In genomic region chr6:141326925-141327324, GRCh38 we compare ENCODE assay signal across 2 cellular contexts.
TF ChIP-seq lines count a peak whose summit lies in the region.

No MANE protein-coding gene starts in this region.

TF ChIP-seq in IMR-90, 13 proteins besides CTCF, POLR2A, EP300 and RAD21:
- TF ChIP-seq SMC3 (IDR thresholded peaks at IDR 0.05; ENCODE audit: low read depth, low read length), result no peak
- TF ChIP-seq NFE2L2 (IDR thresholded peaks at IDR 0.05; ENCODE audit: low read depth, low read length), result no peak
- no peak for TF ChIP-seq ELK1 (IDR thresholded peaks at IDR 0.05; ENCODE audit: borderline replicate concordance, low read depth, low read length)
- no peak for TF ChIP-seq BHLHE40 (IDR thresholded peaks at IDR 0.05; ENCODE audit: low read depth, low read length)
- TF ChIP-seq, protein P1, sequence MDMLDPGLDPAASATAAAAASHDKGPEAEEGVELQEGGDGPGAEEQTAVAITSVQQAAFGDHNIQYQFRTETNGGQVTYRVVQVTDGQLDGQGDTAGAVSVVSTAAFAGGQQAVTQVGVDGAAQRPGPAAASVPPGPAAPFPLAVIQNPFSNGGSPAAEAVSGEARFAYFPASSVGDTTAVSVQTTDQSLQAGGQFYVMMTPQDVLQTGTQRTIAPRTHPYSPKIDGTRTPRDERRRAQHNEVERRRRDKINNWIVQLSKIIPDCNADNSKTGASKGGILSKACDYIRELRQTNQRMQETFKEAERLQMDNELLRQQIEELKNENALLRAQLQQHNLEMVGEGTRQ (IDR thresholded peaks at IDR 0.05; ENCODE audit: low read depth, low read length), result no peak
- TF ChIP-seq MAZ (IDR thresholded peaks at IDR 0.05; ENCODE audit: borderline replicate concordance, low read depth, low read length), result no peak
- no peak for TF ChIP-seq CHD1 (IDR thresholded peaks at IDR 0.05; ENCODE audit: low read depth, low read length)
- TF ChIP-seq CEBPB (IDR thresholded peaks at IDR 0.05; ENCODE audit: low read depth, low read length), result no peak
- TF ChIP-seq RCOR1 (IDR thresholded peaks at IDR 0.05; ENCODE audit: insufficient replicate concordance, low read length), result no peak

TF ChIP-seq in GM12878, 131 proteins besides CTCF, POLR2A, EP300 and RAD21:
- TF ChIP-seq KAT2A (conservative IDR thresholded peaks at IDR 0.05; ENCODE audit: control insufficient read depth, low read depth, low read length) (no peak), JUNB (IDR thresholded peaks at IDR 0.05) (no peak), SP1 (IDR thresholded peaks at IDR 0.05; ENCODE audit: low read depth, low read length) (no peak), KLF5 (IDR thresholded peaks at IDR 0.05; ENCODE audit: partially characterized antibody) (no peak), EZH2 (IDR thresholded peaks at IDR 0.05; ENCODE audit: borderline replicate concordance, control insufficient read depth, low read depth, low read length) (no peak), NRF1 (conservative IDR thresholded peaks at IDR 0.05; ENCODE audit: low read depth, low read length) (no peak), ZBTB4 (CRISPR knock-in tag; IDR thresholded peaks at IDR 0.05) (no peak), ZNF384 (IDR thresholded peaks at IDR 0.05; ENCODE audit: borderline replicate concordance, low read depth, low read length) (no peak), SMARCA5 (IDR thresholded peaks at IDR 0.05) (no peak), NR2C1 (IDR thresholded peaks at IDR 0.05) (no peak), RFX5 (IDR thresholded peaks at IDR 0.05; ENCODE audit: low read depth, low read length) (no peak), ATF2 (IDR thresholded peaks at IDR 0.05; ENCODE audit: low read length) (no peak), PRDM15 (CRISPR knock-in tag; IDR thresholded peaks at IDR 0.05) (no peak)
- TF ChIP-seq, protein P2, sequence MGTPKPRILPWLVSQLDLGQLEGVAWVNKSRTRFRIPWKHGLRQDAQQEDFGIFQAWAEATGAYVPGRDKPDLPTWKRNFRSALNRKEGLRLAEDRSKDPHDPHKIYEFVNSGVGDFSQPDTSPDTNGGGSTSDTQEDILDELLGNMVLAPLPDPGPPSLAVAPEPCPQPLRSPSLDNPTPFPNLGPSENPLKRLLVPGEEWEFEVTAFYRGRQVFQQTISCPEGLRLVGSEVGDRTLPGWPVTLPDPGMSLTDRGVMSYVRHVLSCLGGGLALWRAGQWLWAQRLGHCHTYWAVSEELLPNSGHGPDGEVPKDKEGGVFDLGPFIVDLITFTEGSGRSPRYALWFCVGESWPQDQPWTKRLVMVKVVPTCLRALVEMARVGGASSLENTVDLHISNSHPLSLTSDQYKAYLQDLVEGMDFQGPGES (IDR thresholded peaks at IDR 0.05), result no peak
